8 cellular contexts compared by ENCODE assay signal in genomic region chr3:30042274-30042859, GRCh38.
A peak's percentile ranks its signal among the peaks of the same experiment; 100 is the strongest.
DNase-seq lines count a peak whose midpoint lies in the region; ATAC-seq and TF ChIP-seq lines count a peak whose summit lies in the region.

No MANE protein-coding gene starts in this region.

- WGBS in gastroesophageal sphincter (ENCODE audit: low coverage in 1 of 2), 2 donors = 21 to 32% methylated on average over 4 of the region's 4 CpGs

- no peaks in the 10 kb centered on the region for H3K36me3 ChIP-seq in gastroesophageal sphincter

- no peaks in the 10 kb centered on the region for H3K9me3 ChIP-seq in gastroesophageal sphincter

- TF ChIP-seq EP300 in gastroesophageal sphincter (IDR thresholded peaks at IDR 0.05) = no peak

- H3K27me3 ChIP-seq in gastroesophageal sphincter = no peaks in the 10 kb centered on the region

- no peak for TF ChIP-seq POLR2A in gastroesophageal sphincter (IDR thresholded peaks at IDR 0.05)

- H3K4me3 ChIP-seq in gastroesophageal sphincter = no peak overlapping the region

- H3K27ac ChIP-seq in gastroesophageal sphincter = no peak overlapping the region

- TF ChIP-seq CTCF in gastroesophageal sphincter (IDR thresholded peaks at IDR 0.05) = peak; percentile 60 to 78 (median 74)

- ATAC-seq in gastroesophageal sphincter = no peak

- DNase-seq in activated CD4-positive, alpha-beta T cell treated with anti-CD3 and anti-CD28 coated beads for 24 hours (ENCODE audit: low read depth in 2 of 2) = peak; percentile 10 to 56
- no peak for DNase-seq in activated CD4-positive, alpha-beta T cell treated with anti-CD3 and anti-CD28 coated beads for 1 hour
- DNase-seq in HuH-7.5 (ENCODE audit: low spot score) (peak; percentile 42), RKO (ENCODE audit: low spot score) (peak; percentile 68), pons (ENCODE audit: low spot score) (peak; percentile 82), NCI-H226 (no peak)
- peak; percentile 12 for DNase-seq in activated gamma-delta T cell treated with anti-CD3 and anti-CD28 coated beads, Interleukin-2, amount 50 U/mL, for 16 hours (ENCODE audit: low read depth)

- no peaks in the 10 kb centered on the region for H3K4me1 ChIP-seq in gastroesophageal sphincter

Comparison
In these comparisons a context has a peak if more than half of its experiments do, and no peak if none do; other contexts are left out.
1. DNase-seq: peak in activated CD4-positive, alpha-beta T cell treated with anti-CD3 and anti-CD28 coated beads for 24 hours (2 of 2), HuH-7.5 (single experiment), RKO (single experiment), activated gamma-delta T cell treated with anti-CD3 and anti-CD28 coated beads, Interleukin-2, amount 50 U/mL, for 16 hours (single experiment) and pons (single experiment); none in activated CD4-positive, alpha-beta T cell treated with anti-CD3 and anti-CD28 coated beads for 1 hour (single experiment) and NCI-H226 (single experiment).